In the genomic region with DNA sequence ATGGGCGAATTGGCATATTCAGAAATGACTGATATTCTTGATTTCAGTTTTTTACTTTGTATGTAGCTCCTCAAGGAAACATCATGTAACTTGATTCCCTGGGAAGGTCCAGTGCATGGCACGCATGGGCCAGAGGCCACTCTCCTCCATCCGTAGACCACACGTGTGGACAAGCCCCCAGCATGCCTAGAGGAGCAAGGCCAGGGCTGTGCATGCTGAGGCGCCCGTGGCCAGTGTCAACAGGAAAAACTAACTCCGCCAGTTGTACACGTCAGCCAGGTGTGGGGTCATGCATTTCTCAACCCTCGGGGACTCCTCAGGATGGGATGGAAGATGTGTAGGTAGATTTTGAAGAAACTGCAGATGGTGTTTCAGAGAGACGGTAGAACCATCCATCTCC, we compare ENCODE assay signal across 24 cellular contexts.
"Had no signal": no experiment of that assay in that cellular context is flagged by ENCODE, and none has a peak within 500 bp of the region (broad histone marks: within the 10 kb centered on the region; RNA-seq: fewer than 3 reads in every experiment).

No MANE protein-coding gene starts in this region.

- DNase-seq: activated CD4-positive, alpha-beta T cell treated with anti-CD3 and anti-CD28 coated beads for 36 hours; activated CD4-positive, CD25-positive, alpha-beta regulatory T cell; activated CD8-positive, alpha-beta memory T cell treated with anti-CD3 and anti-CD28 coated beads, Interleukin-2, amount 10 ng/mL, durations not matched to agents 7 days and 5 days; activated CD8-positive, alpha-beta T cell treated with anti-CD3 and anti-CD28 coated beads, Interleukin-2, amount 10 ng/mL, durations not matched to agents 7 days and 5 days; activated naive CD4-positive, alpha-beta T cell treated with anti-CD3 and anti-CD28 coated beads for 36 hours; activated naive CD8-positive, alpha-beta T cell treated with anti-CD3 and anti-CD28 coated beads for 36 hours; activated T-cell treated with anti-CD3 and anti-CD28 coated beads, Interleukin-2, amount 50 U/mL, for 48 hours; naive B cell; nephron progenitor cell; stimulated activated naive CD4-positive, alpha-beta T cell; T-helper 1 cell; upper lobe of right lung had no signal

- H3K27ac Mint-ChIP-seq: activated CD4-positive, alpha-beta T cell treated with anti-CD3 and anti-CD28 coated beads for 36 hours; activated CD8-positive, alpha-beta memory T cell treated with anti-CD3 and anti-CD28 coated beads, Interleukin-2, amount 10 ng/mL, durations not matched to agents 7 days and 5 days; activated CD8-positive, alpha-beta T cell treated with anti-CD3 and anti-CD28 coated beads, Interleukin-2, amount 10 ng/mL, durations not matched to agents 7 days and 5 days; activated naive CD4-positive, alpha-beta T cell treated with anti-CD3 and anti-CD28 coated beads for 36 hours; activated naive CD8-positive, alpha-beta T cell treated with anti-CD3 and anti-CD28 coated beads for 36 hours; mesothelial cell of epicardium; nephron progenitor cell had no signal

- H3K9me3 Mint-ChIP-seq: activated naive CD4-positive, alpha-beta T cell treated with anti-CD3 and anti-CD28 coated beads for 36 hours; activated naive CD8-positive, alpha-beta T cell treated with anti-CD3 and anti-CD28 coated beads for 36 hours; mesothelial cell of epicardium; naive B cell; nephron progenitor cell had no signal

- H3K4me1 Mint-ChIP-seq: activated CD4-positive, alpha-beta T cell treated with anti-CD3 and anti-CD28 coated beads for 36 hours; activated CD8-positive, alpha-beta memory T cell treated with anti-CD3 and anti-CD28 coated beads, Interleukin-2, amount 10 ng/mL, durations not matched to agents 7 days and 5 days; activated naive CD8-positive, alpha-beta T cell treated with anti-CD3 and anti-CD28 coated beads for 36 hours had no signal

- H3K4me1 ChIP-seq: ascending aorta, tibial artery had no signal

- H3K36me3 Mint-ChIP-seq: activated CD8-positive, alpha-beta memory T cell treated with anti-CD3 and anti-CD28 coated beads, Interleukin-2, amount 10 ng/mL, durations not matched to agents 7 days and 5 days; activated naive CD8-positive, alpha-beta T cell treated with anti-CD3 and anti-CD28 coated beads for 36 hours; brain; mesothelial cell of epicardium; naive B cell had no signal

- H3K27me3 Mint-ChIP-seq: activated CD4-positive, alpha-beta T cell treated with anti-CD3 and anti-CD28 coated beads for 36 hours; activated naive CD8-positive, alpha-beta T cell treated with anti-CD3 and anti-CD28 coated beads for 36 hours had no signal

- ATAC-seq: activated CD4-positive, alpha-beta T cell treated with anti-CD3 and anti-CD28 coated beads for 36 hours; activated CD8-positive, alpha-beta memory T cell treated with anti-CD3 and anti-CD28 coated beads, Interleukin-2, amount 10 ng/mL, durations not matched to agents 7 days and 5 days; activated CD8-positive, alpha-beta T cell treated with anti-CD3 and anti-CD28 coated beads, Interleukin-2, amount 10 ng/mL, durations not matched to agents 7 days and 5 days; left lung; upper lobe of right lung had no signal

- H3K27ac ChIP-seq: adrenal gland, ascending aorta, epithelial cell of prostate, right atrium auricular region, suprapubic skin, tibial artery, upper lobe of right lung had no signal

- H3K36me3 ChIP-seq: adrenal gland, ascending aorta, left lung, right atrium auricular region, spleen, suprapubic skin, tibial artery, upper lobe of right lung had no signal

- H3K4me3 ChIP-seq: adrenal gland, ascending aorta, coronary artery, left lung, lung, right atrium auricular region, spleen, suprapubic skin, tibial artery, upper lobe of right lung had no signal

- H3K27me3 ChIP-seq: adrenal gland, ascending aorta, left lung, right atrium auricular region, suprapubic skin, tibial artery, upper lobe of right lung had no signal

- H3K9me3 ChIP-seq: adrenal gland, ascending aorta, left lung, right atrium auricular region, spleen, suprapubic skin, tibial artery, upper lobe of right lung had no signal

- H3K4me3 Mint-ChIP-seq: activated CD4-positive, alpha-beta T cell treated with anti-CD3 and anti-CD28 coated beads for 36 hours; activated CD8-positive, alpha-beta memory T cell treated with anti-CD3 and anti-CD28 coated beads, Interleukin-2, amount 10 ng/mL, durations not matched to agents 7 days and 5 days; activated CD8-positive, alpha-beta T cell treated with anti-CD3 and anti-CD28 coated beads, Interleukin-2, amount 10 ng/mL, durations not matched to agents 7 days and 5 days; activated naive CD4-positive, alpha-beta T cell treated with anti-CD3 and anti-CD28 coated beads for 36 hours; activated naive CD8-positive, alpha-beta T cell treated with anti-CD3 and anti-CD28 coated beads for 36 hours; brain; mesothelial cell of epicardium; naive B cell; nephron progenitor cell had no signal
